Comparison of ENCODE assay signal across 12 cellular contexts in the genomic region with DNA sequence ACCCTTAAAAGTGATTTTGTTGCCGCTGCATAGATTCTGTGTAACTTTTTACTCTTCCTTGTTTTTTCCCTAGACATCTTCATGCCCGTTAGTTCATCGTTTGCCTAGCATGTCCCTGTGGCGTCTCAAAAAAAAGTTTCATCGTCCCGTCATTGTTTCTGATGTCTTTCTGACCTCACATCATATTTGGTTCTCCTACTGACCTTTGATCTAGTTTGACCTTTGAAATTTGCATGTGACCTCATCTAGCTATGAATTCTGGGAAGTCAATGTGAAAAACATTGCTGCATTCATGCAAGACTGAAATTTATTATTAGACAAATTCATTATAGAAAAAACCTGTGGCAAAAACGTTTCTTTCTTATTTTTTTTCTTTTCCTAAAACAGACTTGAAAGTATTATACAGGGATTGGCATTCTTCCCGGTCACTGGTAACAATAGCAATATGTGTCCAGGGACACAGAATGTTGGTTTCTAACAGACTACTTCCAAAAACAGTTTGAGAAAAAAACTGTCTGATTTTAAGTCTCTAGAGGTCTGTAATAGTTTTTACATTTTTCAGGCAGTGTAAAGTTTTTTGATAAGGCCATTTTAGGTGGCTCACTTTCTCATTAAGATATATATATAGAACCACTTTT.
DNase-seq lines count a peak whose midpoint lies in the region; ATAC-seq and FAIRE-seq lines count a peak whose summit lies in the region.
"Had no signal": no experiment of that assay in that cellular context is flagged by ENCODE, and none has a peak within 500 bp of the region (broad histone marks: within the 10 kb centered on the region; RNA-seq: fewer than 3 reads in every experiment).

No MANE protein-coding gene starts in this region.

- H3K27ac Mint-ChIP-seq in natural killer cell treated with Interleukin-12 subunit alpha and Interleukin-12 subunit beta and Interleukin-15 and Interleukin-18, amount 100 ng/mL, for 72 hours: peak overlapping the region; percentile 53 to 61

- H3K4me1 Mint-ChIP-seq in natural killer cell treated with Interleukin-12 subunit alpha and Interleukin-12 subunit beta and Interleukin-15 and Interleukin-18, amount 100 ng/mL, for 72 hours (ENCODE audit: low read depth in 2 of 2): peaks cover 22 to 54% of the 10 kb centered on the region in 2 donors

- peaks cover 47% of the 10 kb centered on the region for H3K36me3 Mint-ChIP-seq in natural killer cell treated with Interleukin-12 subunit alpha and Interleukin-12 subunit beta and Interleukin-15 and Interleukin-18, amount 100 ng/mL, for 72 hours

- H3K27me3 Mint-ChIP-seq in natural killer cell treated with Interleukin-12 subunit alpha and Interleukin-12 subunit beta and Interleukin-15 and Interleukin-18, amount 100 ng/mL, for 72 hours: no peaks in the 10 kb centered on the region

- no peaks in the 10 kb centered on the region for H3K9me3 Mint-ChIP-seq in natural killer cell treated with Interleukin-12 subunit alpha and Interleukin-12 subunit beta and Interleukin-15 and Interleukin-18, amount 100 ng/mL, for 72 hours

- ATAC-seq in natural killer cell treated with Interleukin-12 subunit alpha and Interleukin-12 subunit beta and Interleukin-15 and Interleukin-18, amount 100 ng/mL, for 72 hours: no peak
- ATAC-seq in GM19455 (IDR thresholded peaks at IDR 0.05; ENCODE audit: unreplicated experiment) (no peak), HG03280 (IDR thresholded peaks at IDR 0.05; ENCODE audit: unreplicated experiment) (no peak)

- DNase-seq in G401 (ENCODE audit: low spot score) (peak; percentile 50), SK-MEL-5 (ENCODE audit: low read depth, low spot score) (peak; percentile 4), DMS153 (lab: John Stamatoyannopoulos, UW) (no peak)
- no peak for DNase-seq in natural killer cell treated with Interleukin-12 subunit alpha and Interleukin-12 subunit beta and Interleukin-15 and Interleukin-18, amount 100 ng/mL, for 72 hours (ENCODE audit: low spot score)
- DNase-seq: left cardiac atrium; NCI-H2171 treated with DMSO at 0.1 percent for 48 hours; ovary; stimulated activated CD4-positive, alpha-beta T cell treated with anti-CD3 and anti-CD28 coated beads, Interleukin-4, amount 100 ng/mL, for 4 hours; thyroid gland had no signal

- peak; percentile 92 for FAIRE-seq in endometrium (lab: Jason Lieb, UNC)

- in situ Hi-C loops in G401 (cut with HindIII; ENCODE audit: low sequenced_read_pairs): no loop called here
- in situ Hi-C loops in SK-MEL-5 (cut with HindIII; ENCODE audit: low pct_unique_long_range_greater_than_20kb, low sequenced_read_pairs): no loop called here

- H3K4me3 Mint-ChIP-seq in natural killer cell treated with Interleukin-12 subunit alpha and Interleukin-12 subunit beta and Interleukin-15 and Interleukin-18, amount 100 ng/mL, for 72 hours: no peak overlapping the region

Comparison
In these comparisons a context has a peak if more than half of its experiments do, and no peak if none do; other contexts are left out.
1. DNase-seq: peak in G401 (single experiment) and SK-MEL-5 (single experiment); none in natural killer cell treated with Interleukin-12 subunit alpha and Interleukin-12 subunit beta and Interleukin-15 and Interleukin-18, amount 100 ng/mL, for 72 hours (single experiment) and DMS153 (single experiment).